In genomic region chr12:111413442-111414086, GRCh38 we compare ENCODE assay signal across 8 cellular contexts. TPM values are rescaled to one million over a fixed set of nuclear protein-coding genes. Genes with fewer than 3 reads are reported as not detected.
DNase-seq lines count a peak whose midpoint lies in the region; ATAC-seq, FAIRE-seq and TF ChIP-seq lines count a peak whose summit lies in the region.

No MANE protein-coding gene starts in this region.

- H3K9me3 Mint-ChIP-seq in astrocyte (ENCODE audit: unreplicated experiment): no peaks in the 10 kb centered on the region
- no peaks in the 10 kb centered on the region for H3K9me3 Mint-ChIP-seq in activated CD8-positive, alpha-beta memory T cell treated with anti-CD3 and anti-CD28 coated beads, Interleukin-2, amount 10 ng/mL, durations not matched to agents 7 days and 5 days (ENCODE audit: low read depth)

- no TSS peak for BruUV-seq in HepG2 (replicated peaks; lab: Mats Ljungman, UMichigan)

- H3K4me1 ChIP-seq in astrocyte (ENCODE audit: insufficient read depth, low read length): peaks cover 58% of the 10 kb centered on the region
- H3K4me1 ChIP-seq in HepG2 (ENCODE audit: insufficient read depth, low read length): peaks cover 9% of the 10 kb centered on the region; the same call in 1 of the 2 replicates
- peaks cover 36% of the 10 kb centered on the region for H3K4me1 ChIP-seq in testis

- H3K27me3 ChIP-seq in astrocyte (ENCODE audit: insufficient read depth, low read length) (no peaks in the 10 kb centered on the region), HepG2 (ENCODE audit: control insufficient read depth in 1 of 2, insufficient read depth in 2 of 2, low read length in 2 of 2) (no peaks in the 10 kb centered on the region), testis (no peaks in the 10 kb centered on the region)

- TF ChIP-seq CTCF in AG09309 (IDR thresholded peaks at IDR 0.05; ENCODE audit: control insufficient read depth, insufficient read depth, low read depth, low read length, missing control alignments) (no peak), astrocyte (IDR thresholded peaks at IDR 0.05; ENCODE audit: insufficient read depth, low read depth, low read length) (no peak), HepG2 (CRISPR knock-in tag; IDR thresholded peaks at IDR 0.05) (no peak), testis (IDR thresholded peaks at IDR 0.05) (no peak)

- CTCF ChIA-PET in HepG2 (lab: Yijun Ruan, JAX; ENCODE audit: low intra/inter-chr PET ratio, low total read pairs): no interaction called here
- CTCF ChIA-PET in activated CD8-positive, alpha-beta memory T cell treated with anti-CD3 and anti-CD28 coated beads, Interleukin-2, amount 10 ng/mL, durations not matched to agents 7 days and 5 days (lab: Charles Lee): interaction anchor here (1.4 to 22.4 kb wide), 4 partner anchors 14 to 35 kb away, joined by 5 to 950 read pairs (median 34); no protein-coding TSS in a partner anchor

- H3K79me2 ChIP-seq in astrocyte (ENCODE audit: insufficient read depth, low read length) (peaks cover 98% of the 10 kb centered on the region), HepG2 (ENCODE audit: insufficient read depth, low read length) (peaks cover 18% of the 10 kb centered on the region)

- DNase-seq in AG09309 (ENCODE audit: low read depth) (peak; percentile 57), HS-5 (ENCODE audit: low read depth) (peak; percentile 79), astrocyte (ENCODE audit: low read depth) (peak; percentile 71), HepG2 (ENCODE audit: low spot score) (no peak), testis (no peak), NCI-H524 (lab: John Stamatoyannopoulos, UW) (no peak)
- no peak for DNase-seq in activated CD8-positive, alpha-beta memory T cell treated with anti-CD3 and anti-CD28 coated beads, Interleukin-2, amount 10 ng/mL, durations not matched to agents 7 days and 5 days

- no peak for TF ChIP-seq EP300 in HepG2 (IDR thresholded peaks at IDR 0.05; ENCODE audit: low read depth in 2 of 2, low read length in 2 of 2)
- no peak for TF ChIP-seq EP300 in HepG2 (CRISPR knock-in tag; IDR thresholded peaks at IDR 0.05; ENCODE audit: borderline replicate concordance)

- WGBS in HepG2 (ENCODE audit: low lambda C conversion rate): 98% methylated on average over 12 of the region's 12 CpGs
- 66 to 84% methylated on average over 12 of the region's 12 CpGs for WGBS in testis, 2 donors

- H2AFZ ChIP-seq in astrocyte (ENCODE audit: low read depth, low read length) (no peak overlapping the region), HepG2 (ENCODE audit: low read length) (no peak overlapping the region)

- no peak overlapping the region for H3K4me3 Mint-ChIP-seq in astrocyte (ENCODE audit: unreplicated experiment)
- no peak overlapping the region for H3K4me3 Mint-ChIP-seq in activated CD8-positive, alpha-beta memory T cell treated with anti-CD3 and anti-CD28 coated beads, Interleukin-2, amount 10 ng/mL, durations not matched to agents 7 days and 5 days

- H3K27ac ChIP-seq in astrocyte (ENCODE audit: low read depth, low read length): peak overlapping the region; percentile 75
- no peak overlapping the region for H3K27ac ChIP-seq in HepG2 (ENCODE audit: extremely low read length, insufficient read depth, low read length)
- H3K27ac ChIP-seq in testis: no peak overlapping the region

- ATAC-seq in HepG2: no peak
- no peak for ATAC-seq in GM21619 (IDR thresholded peaks at IDR 0.05; ENCODE audit: unreplicated experiment)
- ATAC-seq in activated CD8-positive, alpha-beta memory T cell treated with anti-CD3 and anti-CD28 coated beads, Interleukin-2, amount 10 ng/mL, durations not matched to agents 7 days and 5 days: no peak

- H3K4me3 ChIP-seq in AG09309 (ENCODE audit: control insufficient read depth, low read depth, low read length) (no peak overlapping the region), astrocyte (ENCODE audit: insufficient read depth, low read depth, low read length) (no peak overlapping the region), HepG2 (replicated peaks in 1 of 3; ENCODE audit: insufficient read depth in 1 of 3, low read depth in 2 of 3, low read length in 3 of 3) (no peak overlapping the region), testis (no peak overlapping the region)

- H3K4me1 Mint-ChIP-seq in astrocyte (ENCODE audit: low read depth, unreplicated experiment): peaks cover 31% of the 10 kb centered on the region
- peaks cover 58% of the 10 kb centered on the region for H3K4me1 Mint-ChIP-seq in activated CD8-positive, alpha-beta memory T cell treated with anti-CD3 and anti-CD28 coated beads, Interleukin-2, amount 10 ng/mL, durations not matched to agents 7 days and 5 days

- intact Hi-C loops in HepG2 (cut with micrococcal nuclease; ENCODE audit: unreplicated experiment): no loop called here
- intact Hi-C loops in testis (cut with DNase I; ENCODE audit: low total_unique reads): no loop called here

- H3K36me3 Mint-ChIP-seq in astrocyte (ENCODE audit: low read depth, unreplicated experiment): peaks cover 4% of the 10 kb centered on the region
- H3K36me3 Mint-ChIP-seq in activated CD8-positive, alpha-beta memory T cell treated with anti-CD3 and anti-CD28 coated beads, Interleukin-2, amount 10 ng/mL, durations not matched to agents 7 days and 5 days: peaks cover 5% of the 10 kb centered on the region

- peak; percentile 41 for FAIRE-seq in astrocyte (lab: Jason Lieb, UNC)
- no peak for FAIRE-seq in HepG2 (lab: Jason Lieb, UNC)

- H4K20me1 ChIP-seq in astrocyte (ENCODE audit: insufficient read depth, low read length) (peaks cover 56% of the 10 kb centered on the region), HepG2 (ENCODE audit: insufficient read depth, low read length) (peaks cover 24% of the 10 kb centered on the region; the same call in 1 of the 2 replicates)

- no peaks in the 10 kb centered on the region for H3K27me3 Mint-ChIP-seq in astrocyte (ENCODE audit: low read depth, unreplicated experiment)
- no peaks in the 10 kb centered on the region for H3K27me3 Mint-ChIP-seq in activated CD8-positive, alpha-beta memory T cell treated with anti-CD3 and anti-CD28 coated beads, Interleukin-2, amount 10 ng/mL, durations not matched to agents 7 days and 5 days

- peaks cover 10% of the 10 kb centered on the region for H3K36me3 ChIP-seq in astrocyte (ENCODE audit: insufficient read depth, low read length)
- H3K36me3 ChIP-seq in HepG2 (replicated peaks in 1 of 2; ENCODE audit: control insufficient read depth in 1 of 2, insufficient read depth in 2 of 2, low read length in 2 of 2): peaks cover 0 to 12% of the 10 kb centered on the region in 2 experiments; a peak in 2 of 5 replicates
- H3K36me3 ChIP-seq in testis (ENCODE audit: low read depth, missing control alignments): no peaks in the 10 kb centered on the region

- H3K4me2 ChIP-seq in astrocyte (ENCODE audit: low read length) (peak overlapping the region; percentile 93), HepG2 (ENCODE audit: low read depth, low read length) (no peak overlapping the region)

- H3K9ac ChIP-seq in astrocyte (ENCODE audit: low read length): peak overlapping the region; percentile 91
- no peak overlapping the region for H3K9ac ChIP-seq in HepG2 (ENCODE audit: insufficient read depth, low read depth, low read length)

- POLR2A ChIA-PET in HepG2 (lab: Yijun Ruan, JAX): interaction anchor here (1.8 kb wide), 1 partner anchor 9 kb away, joined by 7 read pairs; no protein-coding TSS in a partner anchor

- H3K9me3 ChIP-seq in astrocyte (ENCODE audit: insufficient read depth, low read depth, low read length): no peaks in the 10 kb centered on the region
- no peaks in the 10 kb centered on the region for H3K9me3 ChIP-seq in HepG2 (ENCODE audit: low read length)
- H3K9me3 ChIP-seq in testis: no peaks in the 10 kb centered on the region

- in situ Hi-C loops in HepG2 (cut with HindIII; ENCODE audit: extremely low pct_ligation_motif_present, low pct_unique_long_range_greater_than_20kb): no loop called here

- TF ChIP-seq POLR2A in HepG2 (IDR thresholded peaks at IDR 0.05; ENCODE audit: insufficient read depth in 1 of 2, low read depth in 2 of 2, low read length in 2 of 2) (no peak), testis (IDR thresholded peaks at IDR 0.05) (no peak)

- TF ChIP-seq RAD21 in HepG2 (CRISPR knock-in tag; IDR thresholded peaks at IDR 0.05): no peak

- peak overlapping the region; percentile 26 for H3K27ac Mint-ChIP-seq in astrocyte (ENCODE audit: unreplicated experiment)
- H3K27ac Mint-ChIP-seq in activated CD8-positive, alpha-beta memory T cell treated with anti-CD3 and anti-CD28 coated beads, Interleukin-2, amount 10 ng/mL, durations not matched to agents 7 days and 5 days: no peak overlapping the region

RNA-seq across cellular contexts. Expression of gene SH2B3, which starts 7.8 kb away (rescaled TPM):
- total RNA-seq in astrocyte: 23.6 and 26.1 TPM in 2 replicates
- 6.8 and 6.9 TPM in 2 replicates for total RNA-seq in HepG2 (2016; rRNA removed; fragmentation: Illumina TruSeq; extraction: Trizol)
- 3.0 and 4.5 TPM in 2 replicates for total RNA-seq in HepG2 (2016; cell fraction: cytosol; rRNA removed; fragmentation: Illumina TruSeq; extraction: Trizol; ENCODE audit: low read depth)
- 5.3 and 6.3 TPM in 2 replicates for total RNA-seq in HepG2 (2016; cell fraction: insoluble cytoplasmic fraction; rRNA removed; fragmentation: Illumina TruSeq; extraction: Trizol)
- 8.1 and 8.8 TPM in 2 replicates for total RNA-seq in HepG2 (2016; cell fraction: membrane; rRNA removed; fragmentation: Illumina TruSeq; extraction: Trizol)
- 3.3 and 4.2 TPM in 2 replicates for total RNA-seq in HepG2 (2016; cell fraction: nucleus; rRNA removed; fragmentation: Illumina TruSeq; extraction: Trizol)
- polyA plus RNA-seq in HepG2 (2011; rRNA removed): 6.8 and 7.1 TPM in 2 replicates
- 5.9 and 7.0 TPM in 2 replicates for polyA plus RNA-seq in HepG2 (2011; cell fraction: cytosol; rRNA removed)
- 6.3 and 7.7 TPM in 2 replicates for polyA plus RNA-seq in HepG2 (2011; cell fraction: nucleus; rRNA removed)
- polyA plus RNA-seq in HepG2 (2012): 5.1 and 9.2 TPM in 2 replicates
- polyA plus RNA-seq in HepG2 (2016; cell fraction: cytosol; fragmentation: Illumina TruSeq; extraction: Trizol; ENCODE audit: low read depth): 0.99 and 1.3 TPM in 2 replicates
- polyA plus RNA-seq in HepG2 (2016; cell fraction: insoluble cytoplasmic fraction; fragmentation: Illumina TruSeq; extraction: Trizol; ENCODE audit: low read depth): 7.6 and 9.1 TPM in 2 replicates
- 5.2 and 5.7 TPM in 2 replicates for polyA plus RNA-seq in HepG2 (2016; cell fraction: membrane; fragmentation: Illumina TruSeq; extraction: Trizol; ENCODE audit: low read depth)
- 8.8 and 9.8 TPM in 2 replicates for polyA plus RNA-seq in HepG2 (2016; cell fraction: nucleus; fragmentation: Illumina TruSeq; extraction: Trizol; ENCODE audit: insufficient read depth, low read depth)
- 2.2 and 11.4 TPM in 2 replicates for polyA minus RNA-seq in HepG2 (2011; rRNA and poly(A)+ RNA removed; ENCODE audit: low replicate concordance)
- polyA minus RNA-seq in HepG2 (2011; cell fraction: cytosol; rRNA and poly(A)+ RNA removed): 6.2 and 6.9 TPM in 2 replicates
- polyA minus RNA-seq in HepG2 (2011; cell fraction: nucleus; rRNA and poly(A)+ RNA removed): 3.3 and 3.9 TPM in 2 replicates
- 10 to 100 TPM; 36.9 to 38.1 TPM for total RNA-seq in testis
- polyA plus RNA-seq in testis (ENCODE audit: insufficient read depth, low read depth, low replicate concordance): 22.0 TPM
- total RNA-seq in activated CD8-positive, alpha-beta memory T cell treated with anti-CD3 and anti-CD28 coated beads, Interleukin-2, amount 10 ng/mL, durations not matched to agents 7 days and 5 days: 10 to 100 TPM; 24.9 to 51.3 TPM

RNA-seq across cellular contexts. Expression of gene PHETA1, which starts 44.7 kb away (rescaled TPM):
- total RNA-seq in astrocyte (14.3 and 14.9 TPM in 2 replicates), HepG2 (2016; rRNA removed; fragmentation: Illumina TruSeq; extraction: Trizol) (12.7 and 20.8 TPM in 2 replicates), testis (10 to 100 TPM; 16.1 to 27.2 TPM)
- 4.6 and 5.4 TPM in 2 replicates for total RNA-seq in HepG2 (2016; cell fraction: cytosol; rRNA removed; fragmentation: Illumina TruSeq; extraction: Trizol; ENCODE audit: low read depth)
- 11.4 and 21.0 TPM in 2 replicates for total RNA-seq in HepG2 (2016; cell fraction: insoluble cytoplasmic fraction; rRNA removed; fragmentation: Illumina TruSeq; extraction: Trizol)
- total RNA-seq in HepG2 (2016; cell fraction: membrane; rRNA removed; fragmentation: Illumina TruSeq; extraction: Trizol): 20.1 and 22.4 TPM in 2 replicates
- 11.4 and 16.8 TPM in 2 replicates for total RNA-seq in HepG2 (2016; cell fraction: nucleus; rRNA removed; fragmentation: Illumina TruSeq; extraction: Trizol)
- polyA plus RNA-seq in HepG2 (2011; rRNA removed) (11.3 and 15.8 TPM in 2 replicates), testis (ENCODE audit: insufficient read depth, low read depth, low replicate concordance) (13.7 TPM)
- polyA plus RNA-seq in HepG2 (2011; cell fraction: cytosol; rRNA removed): 13.8 and 16.9 TPM in 2 replicates
- 38.7 and 41.4 TPM in 2 replicates for polyA plus RNA-seq in HepG2 (2011; cell fraction: nucleus; rRNA removed)
- 7.6 and 12.3 TPM in 2 replicates for polyA plus RNA-seq in HepG2 (2012)
- polyA plus RNA-seq in HepG2 (2016; cell fraction: cytosol; fragmentation: Illumina TruSeq; extraction: Trizol; ENCODE audit: low read depth): 4.7 and 5.7 TPM in 2 replicates
- polyA plus RNA-seq in HepG2 (2016; cell fraction: insoluble cytoplasmic fraction; fragmentation: Illumina TruSeq; extraction: Trizol; ENCODE audit: low read depth): 15.8 and 19.6 TPM in 2 replicates
- 18.1 and 18.8 TPM in 2 replicates for polyA plus RNA-seq in HepG2 (2016; cell fraction: membrane; fragmentation: Illumina TruSeq; extraction: Trizol; ENCODE audit: low read depth)
- polyA plus RNA-seq in HepG2 (2016; cell fraction: nucleus; fragmentation: Illumina TruSeq; extraction: Trizol; ENCODE audit: insufficient read depth, low read depth): 31.9 and 34.8 TPM in 2 replicates
- 1.6 and 19.4 TPM in 2 replicates for polyA minus RNA-seq in HepG2 (2011; rRNA and poly(A)+ RNA removed; ENCODE audit: low replicate concordance)
- 7.2 and 10.0 TPM in 2 replicates for polyA minus RNA-seq in HepG2 (2011; cell fraction: cytosol; rRNA and poly(A)+ RNA removed)
- 6.4 and 9.7 TPM in 2 replicates for polyA minus RNA-seq in HepG2 (2011; cell fraction: nucleus; rRNA and poly(A)+ RNA removed)
- 1 to 10 TPM; 2.8 to 3.4 TPM for total RNA-seq in activated CD8-positive, alpha-beta memory T cell treated with anti-CD3 and anti-CD28 coated beads, Interleukin-2, amount 10 ng/mL, durations not matched to agents 7 days and 5 days

Comparison
In these comparisons a context has a peak if more than half of its experiments do, and no peak if none do; other contexts are left out.
1. DNase-seq: peak in AG09309 (single experiment), HS-5 (single experiment) and astrocyte (single experiment); none in HepG2 (single experiment), testis (single experiment), activated CD8-positive, alpha-beta memory T cell treated with anti-CD3 and anti-CD28 coated beads, Interleukin-2, amount 10 ng/mL, durations not matched to agents 7 days and 5 days (single experiment) and NCI-H524 (0 of 2).